Comparison of ENCODE assay signal across 1 cellular context in genomic region chr3:187016639-187017345, GRCh38.
TF ChIP-seq lines count a peak whose summit lies in the region.

No MANE protein-coding gene starts in this region.

TF ChIP-seq in GM12878, 131 proteins besides CTCF, POLR2A, EP300 and RAD21 (continued from another document and continues in another):
- TF ChIP-seq, protein P1, sequence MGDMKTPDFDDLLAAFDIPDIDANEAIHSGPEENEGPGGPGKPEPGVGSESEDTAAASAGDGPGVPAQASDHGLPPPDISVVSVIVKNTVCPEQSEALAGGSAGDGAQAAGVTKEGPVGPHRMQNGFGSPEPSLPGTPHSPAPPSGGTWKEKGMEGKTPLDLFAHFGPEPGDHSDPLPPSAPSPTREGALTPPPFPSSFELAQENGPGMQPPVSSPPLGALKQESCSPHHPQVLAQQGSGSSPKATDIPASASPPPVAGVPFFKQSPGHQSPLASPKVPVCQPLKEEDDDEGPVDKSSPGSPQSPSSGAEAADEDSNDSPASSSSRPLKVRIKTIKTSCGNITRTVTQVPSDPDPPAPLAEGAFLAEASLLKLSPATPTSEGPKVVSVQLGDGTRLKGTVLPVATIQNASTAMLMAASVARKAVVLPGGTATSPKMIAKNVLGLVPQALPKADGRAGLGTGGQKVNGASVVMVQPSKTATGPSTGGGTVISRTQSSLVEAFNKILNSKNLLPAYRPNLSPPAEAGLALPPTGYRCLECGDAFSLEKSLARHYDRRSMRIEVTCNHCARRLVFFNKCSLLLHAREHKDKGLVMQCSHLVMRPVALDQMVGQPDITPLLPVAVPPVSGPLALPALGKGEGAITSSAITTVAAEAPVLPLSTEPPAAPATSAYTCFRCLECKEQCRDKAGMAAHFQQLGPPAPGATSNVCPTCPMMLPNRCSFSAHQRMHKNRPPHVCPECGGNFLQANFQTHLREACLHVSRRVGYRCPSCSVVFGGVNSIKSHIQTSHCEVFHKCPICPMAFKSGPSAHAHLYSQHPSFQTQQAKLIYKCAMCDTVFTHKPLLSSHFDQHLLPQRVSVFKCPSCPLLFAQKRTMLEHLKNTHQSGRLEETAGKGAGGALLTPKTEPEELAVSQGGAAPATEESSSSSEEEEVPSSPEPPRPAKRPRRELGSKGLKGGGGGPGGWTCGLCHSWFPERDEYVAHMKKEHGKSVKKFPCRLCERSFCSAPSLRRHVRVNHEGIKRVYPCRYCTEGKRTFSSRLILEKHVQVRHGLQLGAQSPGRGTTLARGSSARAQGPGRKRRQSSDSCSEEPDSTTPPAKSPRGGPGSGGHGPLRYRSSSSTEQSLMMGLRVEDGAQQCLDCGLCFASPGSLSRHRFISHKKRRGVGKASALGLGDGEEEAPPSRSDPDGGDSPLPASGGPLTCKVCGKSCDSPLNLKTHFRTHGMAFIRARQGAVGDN (IDR thresholded peaks at IDR 0.05): peak; percentile 98
- TF ChIP-seq NR2C2 (IDR thresholded peaks at IDR 0.05; ENCODE audit: borderline replicate concordance, control insufficient read depth, insufficient read length, low read depth) (no peak), NFIC (IDR thresholded peaks at IDR 0.05; ENCODE audit: low read depth, low read length) (no peak), KAT2A (conservative IDR thresholded peaks at IDR 0.05; ENCODE audit: control insufficient read depth, low read depth, low read length) (no peak), ZNF592 (IDR thresholded peaks at IDR 0.05) (peak; percentile 2; the same call in 1 of the 2 replicates), ATF7 (IDR thresholded peaks at IDR 0.05; ENCODE audit: low read depth) (no peak), ETV6 (conservative IDR thresholded peaks at IDR 0.05 in 1 of 2, IDR thresholded peaks at IDR 0.05 in 1 of 2; ENCODE audit: borderline replicate concordance in 1 of 2, low read depth in 1 of 2) (peak in 1 of 2 experiments; percentile 70; a peak in 1 of 4 replicates), CEBPZ (IDR thresholded peaks at IDR 0.05; ENCODE audit: low read depth, low read length) (no peak), NFXL1 (IDR thresholded peaks at IDR 0.05; ENCODE audit: borderline replicate concordance) (no peak), TAF1 (IDR thresholded peaks at IDR 0.05; ENCODE audit: borderline replicate concordance, low read depth, low read length) (no peak), ZNF384 (IDR thresholded peaks at IDR 0.05; ENCODE audit: borderline replicate concordance, low read depth, low read length) (no peak), SMARCA5 (IDR thresholded peaks at IDR 0.05) (no peak), FOXM1 (IDR thresholded peaks at IDR 0.05; ENCODE audit: low read depth, low read length) (no peak), NR2C1 (IDR thresholded peaks at IDR 0.05) (no peak), STAT3 (IDR thresholded peaks at IDR 0.05; ENCODE audit: low read depth, low read length) (no peak), SIX5 (IDR thresholded peaks at IDR 0.05; ENCODE audit: low read depth, low read length, severe bottlenecking) (no peak), JUNB (IDR thresholded peaks at IDR 0.05) (peak; percentile 24; the same call in 1 of the 2 replicates), NR2F1 (conservative IDR thresholded peaks at IDR 0.05) (no peak), NKRF (conservative IDR thresholded peaks at IDR 0.05) (no peak), JUND (IDR thresholded peaks at IDR 0.05; ENCODE audit: low read depth, low read length) (no peak; the same call in 1 of the 2 replicates), TCF7 (IDR thresholded peaks at IDR 0.05; ENCODE audit: borderline replicate concordance) (peak; percentile 96), IRF5 (IDR thresholded peaks at IDR 0.05; ENCODE audit: borderline replicate concordance) (no peak), HDAC2 (IDR thresholded peaks at IDR 0.05) (no peak)
- TF ChIP-seq, protein P2, sequence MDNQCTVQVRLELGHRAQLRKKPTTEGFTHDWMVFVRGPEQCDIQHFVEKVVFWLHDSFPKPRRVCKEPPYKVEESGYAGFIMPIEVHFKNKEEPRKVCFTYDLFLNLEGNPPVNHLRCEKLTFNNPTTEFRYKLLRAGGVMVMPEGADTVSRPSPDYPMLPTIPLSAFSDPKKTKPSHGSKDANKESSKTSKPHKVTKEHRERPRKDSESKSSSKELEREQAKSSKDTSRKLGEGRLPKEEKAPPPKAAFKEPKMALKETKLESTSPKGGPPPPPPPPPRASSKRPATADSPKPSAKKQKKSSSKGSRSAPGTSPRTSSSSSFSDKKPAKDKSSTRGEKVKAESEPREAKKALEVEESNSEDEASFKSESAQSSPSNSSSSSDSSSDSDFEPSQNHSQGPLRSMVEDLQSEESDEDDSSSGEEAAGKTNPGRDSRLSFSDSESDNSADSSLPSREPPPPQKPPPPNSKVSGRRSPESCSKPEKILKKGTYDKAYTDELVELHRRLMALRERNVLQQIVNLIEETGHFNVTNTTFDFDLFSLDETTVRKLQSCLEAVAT (IDR thresholded peaks at IDR 0.05): no peak
- TF ChIP-seq, protein P3, sequence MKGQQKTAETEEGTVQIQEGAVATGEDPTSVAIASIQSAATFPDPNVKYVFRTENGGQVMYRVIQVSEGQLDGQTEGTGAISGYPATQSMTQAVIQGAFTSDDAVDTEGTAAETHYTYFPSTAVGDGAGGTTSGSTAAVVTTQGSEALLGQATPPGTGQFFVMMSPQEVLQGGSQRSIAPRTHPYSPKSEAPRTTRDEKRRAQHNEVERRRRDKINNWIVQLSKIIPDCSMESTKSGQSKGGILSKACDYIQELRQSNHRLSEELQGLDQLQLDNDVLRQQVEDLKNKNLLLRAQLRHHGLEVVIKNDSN (IDR thresholded peaks at IDR 0.05; ENCODE audit: borderline replicate concordance, extremely low read length, insufficient read depth, low read depth, low read length): peak; percentile 39
- TF ChIP-seq, protein P4, sequence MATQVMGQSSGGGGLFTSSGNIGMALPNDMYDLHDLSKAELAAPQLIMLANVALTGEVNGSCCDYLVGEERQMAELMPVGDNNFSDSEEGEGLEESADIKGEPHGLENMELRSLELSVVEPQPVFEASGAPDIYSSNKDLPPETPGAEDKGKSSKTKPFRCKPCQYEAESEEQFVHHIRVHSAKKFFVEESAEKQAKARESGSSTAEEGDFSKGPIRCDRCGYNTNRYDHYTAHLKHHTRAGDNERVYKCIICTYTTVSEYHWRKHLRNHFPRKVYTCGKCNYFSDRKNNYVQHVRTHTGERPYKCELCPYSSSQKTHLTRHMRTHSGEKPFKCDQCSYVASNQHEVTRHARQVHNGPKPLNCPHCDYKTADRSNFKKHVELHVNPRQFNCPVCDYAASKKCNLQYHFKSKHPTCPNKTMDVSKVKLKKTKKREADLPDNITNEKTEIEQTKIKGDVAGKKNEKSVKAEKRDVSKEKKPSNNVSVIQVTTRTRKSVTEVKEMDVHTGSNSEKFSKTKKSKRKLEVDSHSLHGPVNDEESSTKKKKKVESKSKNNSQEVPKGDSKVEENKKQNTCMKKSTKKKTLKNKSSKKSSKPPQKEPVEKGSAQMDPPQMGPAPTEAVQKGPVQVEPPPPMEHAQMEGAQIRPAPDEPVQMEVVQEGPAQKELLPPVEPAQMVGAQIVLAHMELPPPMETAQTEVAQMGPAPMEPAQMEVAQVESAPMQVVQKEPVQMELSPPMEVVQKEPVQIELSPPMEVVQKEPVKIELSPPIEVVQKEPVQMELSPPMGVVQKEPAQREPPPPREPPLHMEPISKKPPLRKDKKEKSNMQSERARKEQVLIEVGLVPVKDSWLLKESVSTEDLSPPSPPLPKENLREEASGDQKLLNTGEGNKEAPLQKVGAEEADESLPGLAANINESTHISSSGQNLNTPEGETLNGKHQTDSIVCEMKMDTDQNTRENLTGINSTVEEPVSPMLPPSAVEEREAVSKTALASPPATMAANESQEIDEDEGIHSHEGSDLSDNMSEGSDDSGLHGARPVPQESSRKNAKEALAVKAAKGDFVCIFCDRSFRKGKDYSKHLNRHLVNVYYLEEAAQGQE (IDR thresholded peaks at IDR 0.05; ENCODE audit: low read depth, low read length): no peak
